Comparison of ENCODE assay signal across 23 cellular contexts in the genomic region with DNA sequence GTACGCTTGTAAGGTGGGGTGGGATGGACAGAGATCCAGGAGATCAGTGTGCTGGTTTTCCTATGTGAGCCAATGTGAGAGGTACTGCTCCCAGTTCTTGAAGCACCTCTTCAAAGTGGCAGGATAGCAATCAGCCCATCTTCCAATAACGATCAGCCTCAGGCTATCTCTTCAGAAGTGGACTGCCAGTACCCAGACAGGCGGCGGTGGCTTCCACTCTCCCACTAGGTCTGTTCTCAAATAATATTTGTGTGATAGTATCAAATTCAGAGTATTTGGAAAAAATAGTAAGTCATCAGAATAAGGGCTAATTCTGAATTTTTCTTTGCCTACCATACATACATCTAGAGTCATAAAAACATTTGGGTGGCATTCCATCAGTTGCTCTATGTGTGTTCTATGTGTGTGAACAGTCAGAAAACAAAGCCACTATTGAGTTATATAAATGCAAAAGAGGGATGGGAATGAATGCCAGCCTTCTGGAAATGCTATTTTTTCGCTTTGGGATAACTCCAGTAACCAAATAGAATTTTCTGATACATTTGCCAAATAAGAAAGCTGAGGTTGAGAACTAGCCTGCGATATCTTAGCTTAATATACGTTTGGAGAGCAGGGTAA.
A peak's percentile ranks its signal among the peaks of the same experiment; 100 is the strongest.
DNase-seq lines count a peak whose midpoint lies in the region; ATAC-seq lines count a peak whose summit lies in the region.
"Had no signal": no experiment of that assay in that cellular context is flagged by ENCODE, and none has a peak within 500 bp of the region (broad histone marks: within the 10 kb centered on the region; RNA-seq: fewer than 3 reads in every experiment).

No MANE protein-coding gene starts in this region.

- H3K36me3 ChIP-seq in effector memory CD4-positive, alpha-beta T cell (ENCODE audit: control insufficient read depth, insufficient read depth, low read length) = peaks cover 6% of the 10 kb centered on the region

- H3K27ac ChIP-seq in effector memory CD4-positive, alpha-beta T cell (ENCODE audit: insufficient read depth, low read length, poor library complexity, severe bottlenecking) = no peak overlapping the region
- H3K27ac ChIP-seq: body of pancreas, heart right ventricle, VCaP had no signal

- no peak for ATAC-seq in stimulated activated naive CD8-positive, alpha-beta T cell treated with anti-CD3 and anti-CD28 coated beads, Interleukin-15, amount 100 ng/mL, for 72 hours
- ATAC-seq in stimulated activated naive CD8-positive, alpha-beta T cell treated with anti-CD3 and anti-CD28 coated beads, Interleukin-15, Interleukin-2, amounts not matched to agents 100 U/mL and 50 U/mL, for 24 hours = no peak
- ATAC-seq in HG03457 (IDR thresholded peaks at IDR 0.05; ENCODE audit: unreplicated experiment) = no peak
- ATAC-seq in GM18511 (IDR thresholded peaks at IDR 0.05; ENCODE audit: unreplicated experiment) = no peak
- ATAC-seq: activated T-cell treated with anti-CD3 and anti-CD28 coated beads, Interleukin-2, amount 50 U/mL, for 4 hours; body of pancreas; heart right ventricle; left cardiac atrium had no signal

- peaks cover 56% of the 10 kb centered on the region for H3K36me3 Mint-ChIP-seq in activated CD4-positive, alpha-beta memory T cell treated with anti-CD3 and anti-CD28 coated beads, Interleukin-2, amount 10 ng/mL, durations not matched to agents 7 days and 5 days (ENCODE audit: low read depth)

- POLR2A ChIA-PET in activated CD4-positive, alpha-beta memory T cell treated with anti-CD3 and anti-CD28 coated beads, Interleukin-2, amount 10 ng/mL, durations not matched to agents 7 days and 5 days (lab: Charles Lee) = no interaction called here

- no peaks in the 10 kb centered on the region for H3K4me1 Mint-ChIP-seq in stimulated activated naive CD8-positive, alpha-beta T cell treated with anti-CD3 and anti-CD28 coated beads, Interleukin-15, amount 100 ng/mL, for 72 hours
- H3K4me1 Mint-ChIP-seq in activated CD4-positive, alpha-beta memory T cell treated with anti-CD3 and anti-CD28 coated beads, Interleukin-2, amount 10 ng/mL, durations not matched to agents 7 days and 5 days = peaks cover 28% of the 10 kb centered on the region

- H3K4me3 ChIP-seq in effector memory CD4-positive, alpha-beta T cell (ENCODE audit: insufficient read depth, low read depth, low read length, poor library complexity, severe bottlenecking) = no peak overlapping the region
- H3K4me3 ChIP-seq: body of pancreas, heart right ventricle had no signal

- H3K4me3 Mint-ChIP-seq in stimulated activated naive CD8-positive, alpha-beta T cell treated with anti-CD3 and anti-CD28 coated beads, Interleukin-15, amount 100 ng/mL, for 72 hours = no peak overlapping the region
- H3K4me3 Mint-ChIP-seq in activated CD4-positive, alpha-beta memory T cell treated with anti-CD3 and anti-CD28 coated beads, Interleukin-2, amount 10 ng/mL, durations not matched to agents 7 days and 5 days = no peak overlapping the region
- H3K4me3 Mint-ChIP-seq: activated T-cell treated with anti-CD3 and anti-CD28 coated beads, Interleukin-2, amount 50 U/mL, for 4 hours; CD4-positive, alpha-beta T cell had no signal

- H3K9me3 ChIP-seq in effector memory CD4-positive, alpha-beta T cell (ENCODE audit: control insufficient read depth, low read length) = no peaks in the 10 kb centered on the region
- H3K9me3 ChIP-seq: body of pancreas, heart right ventricle had no signal

- H3K27me3 Mint-ChIP-seq in stimulated activated naive CD8-positive, alpha-beta T cell treated with anti-CD3 and anti-CD28 coated beads, Interleukin-15, amount 100 ng/mL, for 72 hours = no peaks in the 10 kb centered on the region
- H3K27me3 Mint-ChIP-seq in activated CD4-positive, alpha-beta memory T cell treated with anti-CD3 and anti-CD28 coated beads, Interleukin-2, amount 10 ng/mL, durations not matched to agents 7 days and 5 days = no peaks in the 10 kb centered on the region
- H3K27me3 Mint-ChIP-seq: CD4-positive, alpha-beta T cell had no signal

- H3K4me1 ChIP-seq in effector memory CD4-positive, alpha-beta T cell (ENCODE audit: control insufficient read depth, insufficient read depth, low read length, poor library complexity, severe bottlenecking) = no peaks in the 10 kb centered on the region
- H3K4me1 ChIP-seq: body of pancreas had no signal

- no peaks in the 10 kb centered on the region for H3K27me3 ChIP-seq in effector memory CD4-positive, alpha-beta T cell (replicated peaks; ENCODE audit: control insufficient read depth, insufficient read depth, low read length, poor library complexity, severe bottlenecking)
- H3K27me3 ChIP-seq: body of pancreas, heart right ventricle had no signal

- no peak for DNase-seq in stimulated activated naive CD8-positive, alpha-beta T cell treated with anti-CD3 and anti-CD28 coated beads, Interleukin-15, amount 100 ng/mL, for 72 hours
- DNase-seq in stimulated activated naive CD8-positive, alpha-beta T cell treated with anti-CD3 and anti-CD28 coated beads, Interleukin-15, Interleukin-2, amounts not matched to agents 100 U/mL and 50 U/mL, for 24 hours = no peak
- peak; percentile 48 for DNase-seq in inferior parietal cortex (ENCODE audit: extremely low spot score)
- DNase-seq in pons (ENCODE audit: low spot score) = peak; percentile 78
- DNase-seq in effector memory CD4-positive, alpha-beta T cell = no peak
- DNase-seq in activated CD4-positive, alpha-beta memory T cell treated with anti-CD3 and anti-CD28 coated beads, Interleukin-2, amount 10 ng/mL, durations not matched to agents 7 days and 5 days = no peak
- DNase-seq: activated CD4-positive, alpha-beta T cell treated with anti-CD3 and anti-CD28 coated beads for 48 hours; activated naive CD4-positive, alpha-beta T cell treated with Interleukin-2 at 50 U/mL for 16 hours; activated T-cell treated with anti-CD3 and anti-CD28 coated beads, Interleukin-2, amount 50 U/mL, for 4 hours; body of pancreas; CD4-positive, alpha-beta T cell; effector CD8-positive, alpha-beta T cell; erythroblast; H7; heart right ventricle; left cardiac atrium; mammary epithelial cell; NCI-H1092; NCI-H1694 treated with DMSO at 0.1 percent for 48 hours; NCI-H524 treated with DMSO at 0.1 percent for 48 hours had no signal

- peak overlapping the region; percentile 21 to 59 for H3K27ac Mint-ChIP-seq in stimulated activated naive CD8-positive, alpha-beta T cell treated with anti-CD3 and anti-CD28 coated beads, Interleukin-15, amount 100 ng/mL, for 72 hours
- no peak overlapping the region for H3K27ac Mint-ChIP-seq in activated CD4-positive, alpha-beta memory T cell treated with anti-CD3 and anti-CD28 coated beads, Interleukin-2, amount 10 ng/mL, durations not matched to agents 7 days and 5 days

- CTCF ChIA-PET in activated CD4-positive, alpha-beta memory T cell treated with anti-CD3 and anti-CD28 coated beads, Interleukin-2, amount 10 ng/mL, durations not matched to agents 7 days and 5 days (lab: Charles Lee) = no interaction called here

- H3K9me3 Mint-ChIP-seq in stimulated activated naive CD8-positive, alpha-beta T cell treated with anti-CD3 and anti-CD28 coated beads, Interleukin-15, amount 100 ng/mL, for 72 hours = no peaks in the 10 kb centered on the region
- H3K9me3 Mint-ChIP-seq in activated CD4-positive, alpha-beta memory T cell treated with anti-CD3 and anti-CD28 coated beads, Interleukin-2, amount 10 ng/mL, durations not matched to agents 7 days and 5 days = no peaks in the 10 kb centered on the region
- H3K9me3 Mint-ChIP-seq: activated T-cell treated with anti-CD3 and anti-CD28 coated beads, Interleukin-2, amount 50 U/mL, for 4 hours; CD4-positive, alpha-beta T cell had no signal

Comparison
In these comparisons a context has a peak if more than half of its experiments do, and no peak if none do; other contexts are left out.
1. DNase-seq: peak in inferior parietal cortex (single experiment) and pons (single experiment); none in stimulated activated naive CD8-positive, alpha-beta T cell treated with anti-CD3 and anti-CD28 coated beads, Interleukin-15, amount 100 ng/mL, for 72 hours (0 of 2), stimulated activated naive CD8-positive, alpha-beta T cell treated with anti-CD3 and anti-CD28 coated beads, Interleukin-15, Interleukin-2, amounts not matched to agents 100 U/mL and 50 U/mL, for 24 hours (single experiment), effector memory CD4-positive, alpha-beta T cell (0 of 3) and activated CD4-positive, alpha-beta memory T cell treated with anti-CD3 and anti-CD28 coated beads, Interleukin-2, amount 10 ng/mL, durations not matched to agents 7 days and 5 days (single experiment).